Comparison of ENCODE assay signal across 13 cellular contexts in the genomic region with DNA sequence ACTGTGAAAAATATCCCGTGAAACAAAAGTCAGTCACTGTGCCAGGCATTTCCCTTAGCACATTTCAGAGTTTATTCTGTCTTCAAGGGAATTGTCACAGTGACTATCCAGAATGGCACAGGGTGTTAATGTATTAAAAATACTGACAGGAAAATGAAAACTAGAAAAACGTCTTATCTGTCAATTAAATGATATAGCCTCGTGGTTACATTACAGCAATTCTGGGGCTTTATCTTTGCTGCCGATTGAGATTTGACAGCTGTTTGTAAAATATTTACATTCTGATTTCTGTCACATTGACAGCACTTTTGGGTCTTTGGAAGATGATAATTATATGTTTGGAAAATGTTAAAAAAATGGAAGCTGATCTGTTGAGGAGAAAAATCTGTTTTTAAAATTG.
"Had no signal": no experiment of that assay in that cellular context is flagged by ENCODE, and none has a peak within 500 bp of the region (broad histone marks: within the 10 kb centered on the region; RNA-seq: fewer than 3 reads in every experiment).

No MANE protein-coding gene starts in this region.

- H3K9me3 ChIP-seq: colonic mucosa, esophagus muscularis mucosa, esophagus squamous epithelium, gastrocnemius medialis, gastroesophageal sphincter had no signal

- H3K27me3 ChIP-seq: colonic mucosa, dorsolateral prefrontal cortex, esophagus muscularis mucosa, esophagus squamous epithelium, foreskin keratinocyte, gastrocnemius medialis, gastroesophageal sphincter, heart left ventricle, heart right ventricle had no signal

- H3K36me3 ChIP-seq: colonic mucosa, esophagus muscularis mucosa, esophagus squamous epithelium, gastrocnemius medialis, gastroesophageal sphincter, heart left ventricle, heart right ventricle had no signal

- ATAC-seq: effector memory CD8-positive, alpha-beta T cell; esophagus mucosa; foreskin keratinocyte; gastrocnemius medialis; gastroesophageal sphincter; heart left ventricle; heart right ventricle had no signal

- H3K4me3 ChIP-seq: colonic mucosa, coronary artery, dorsolateral prefrontal cortex, esophagus muscularis mucosa, esophagus squamous epithelium, gastrocnemius medialis, gastroesophageal sphincter, heart left ventricle, heart right ventricle had no signal

- H3K27ac ChIP-seq: colonic mucosa, coronary artery, dorsolateral prefrontal cortex, epithelial cell of prostate, esophagus muscularis mucosa, esophagus squamous epithelium, foreskin keratinocyte, gastrocnemius medialis, gastroesophageal sphincter, heart left ventricle, heart right ventricle had no signal
